ENCODE assay signal across 7 cellular contexts in genomic region chr4:165207016-165207430, GRCh38. TPM values are rescaled to one million over a fixed set of nuclear protein-coding genes. Genes with fewer than 3 reads are reported as not detected.
DNase-seq lines count a peak whose midpoint lies in the region; ATAC-seq and TF ChIP-seq lines count a peak whose summit lies in the region.

No MANE protein-coding gene starts in this region.

- 0 to 3% methylated on average over 1 to 4 of the region's 28 CpGs for whole genome bisulfite sequencing in gastroesophageal sphincter (ENCODE audit: low coverage in 1 of 2), 2 donors

- no peaks in the 10 kb centered on the region for H3K27me3 ChIP-seq in gastroesophageal sphincter
- H3K27me3 ChIP-seq in parathyroid adenoma (ENCODE audit: control insufficient read depth, insufficient read depth, low read length): no peaks in the 10 kb centered on the region

- peak overlapping the region; percentile 73 to 96 (median 92) for H3K27ac ChIP-seq in gastroesophageal sphincter
- peak overlapping the region; percentile 22 for H3K27ac ChIP-seq in parathyroid adenoma

- peak overlapping the region; percentile 74 for H2AFZ ChIP-seq in parathyroid adenoma

- H3K27me3 Mint-ChIP-seq in activated CD8-positive, alpha-beta T cell treated with anti-CD3 and anti-CD28 coated beads for 36 hours: no peaks in the 10 kb centered on the region

- H3K4me1 ChIP-seq in gastroesophageal sphincter (peaks cover 0 to 43% (median 5%) of the 10 kb centered on the region in 3 donors), parathyroid adenoma (peaks cover 6% of the 10 kb centered on the region)

- H3K36me3 Mint-ChIP-seq in activated CD8-positive, alpha-beta T cell treated with anti-CD3 and anti-CD28 coated beads for 36 hours (ENCODE audit: low read depth): peaks cover 3% of the 10 kb centered on the region

- peaks cover 62% of the 10 kb centered on the region for H3K4me1 Mint-ChIP-seq in activated CD8-positive, alpha-beta T cell treated with anti-CD3 and anti-CD28 coated beads for 36 hours (ENCODE audit: low read depth)

- DNase-seq in GM12864 (ENCODE audit: low read depth): no peak
- DNase-seq in activated CD8-positive, alpha-beta T cell treated with anti-CD3 and anti-CD28 coated beads for 36 hours: peak; percentile 37
- no peak for DNase-seq in NCI-H1436 (lab: John Stamatoyannopoulos, UW)

- no peak for TF ChIP-seq POLR2A in gastroesophageal sphincter (IDR thresholded peaks at IDR 0.05)

- H3K4me2 ChIP-seq in parathyroid adenoma (ENCODE audit: low read length): peak overlapping the region; percentile 50

- ATAC-seq in GM21381 (IDR thresholded peaks at IDR 0.05; ENCODE audit: unreplicated experiment) (peak; percentile 25), HG03558 (IDR thresholded peaks at IDR 0.05; ENCODE audit: extremely low read depth, unreplicated experiment) (peak; percentile 10), gastroesophageal sphincter (peak; percentile 2)
- ATAC-seq in activated CD8-positive, alpha-beta T cell treated with anti-CD3 and anti-CD28 coated beads for 36 hours: no peak

- intact Hi-C loops in activated CD8-positive, alpha-beta T cell treated with anti-CD3 and anti-CD28 coated beads for 36 hours (cut with micrococcal nuclease): loop anchor here (5.0 to 10.0 kb wide), 2 partner anchors 58 to 120 kb away; partner anchors contain the start of gene MSMO1

- no peak for TF ChIP-seq EP300 in gastroesophageal sphincter (IDR thresholded peaks at IDR 0.05)

- peak overlapping the region; percentile 94 for H3K4me3 ChIP-seq in GM12864 (ENCODE audit: low read depth, low read length)
- H3K4me3 ChIP-seq in gastroesophageal sphincter: peak overlapping the region; percentile 73 to 97
- H3K4me3 ChIP-seq in parathyroid adenoma (ENCODE audit: low read depth, low read length): peak overlapping the region; percentile 48

- POLR2A ChIA-PET in activated CD8-positive, alpha-beta T cell treated with anti-CD3 and anti-CD28 coated beads for 36 hours (lab: Charles Lee): interaction anchor here (1.7 kb wide), 1 partner anchor 120 kb away, joined by 4 read pairs; the partner anchor contains the start of gene MSMO1

- peak overlapping the region; percentile 80 for H3K4me3 Mint-ChIP-seq in activated CD8-positive, alpha-beta T cell treated with anti-CD3 and anti-CD28 coated beads for 36 hours

- no peak for TF ChIP-seq CTCF in GM12864 (IDR thresholded peaks at IDR 0.05; ENCODE audit: low read depth, low read length, missing control alignments)
- TF ChIP-seq CTCF in activated CD8-positive, alpha-beta T cell treated with anti-CD3 and anti-CD28 coated beads for 36 hours (IDR thresholded peaks at IDR 0.05): no peak
- no peak for TF ChIP-seq CTCF in gastroesophageal sphincter (IDR thresholded peaks at IDR 0.05)
- no peak for TF ChIP-seq CTCF in parathyroid adenoma (IDR thresholded peaks at IDR 0.05)

- H3K9ac ChIP-seq in parathyroid adenoma: no peak overlapping the region

- H3K36me3 ChIP-seq in gastroesophageal sphincter (no peaks in the 10 kb centered on the region), parathyroid adenoma (ENCODE audit: control insufficient read depth, insufficient read depth, low read length) (no peaks in the 10 kb centered on the region)

- peaks cover 2% of the 10 kb centered on the region for H3K79me2 ChIP-seq in parathyroid adenoma

- CTCF ChIA-PET in activated CD8-positive, alpha-beta T cell treated with anti-CD3 and anti-CD28 coated beads for 36 hours (lab: Charles Lee): no interaction called here

- peak overlapping the region; percentile 82 for H3K27ac Mint-ChIP-seq in activated CD8-positive, alpha-beta T cell treated with anti-CD3 and anti-CD28 coated beads for 36 hours

- no peaks in the 10 kb centered on the region for H3K9me3 Mint-ChIP-seq in activated CD8-positive, alpha-beta T cell treated with anti-CD3 and anti-CD28 coated beads for 36 hours

- H3K9me3 ChIP-seq in gastroesophageal sphincter: no peaks in the 10 kb centered on the region
- no peaks in the 10 kb centered on the region for H3K9me3 ChIP-seq in parathyroid adenoma (ENCODE audit: control insufficient read depth, low read length)

RNA-seq across cellular contexts. Expression of gene KLHL2, which starts 0.3 kb away (rescaled TPM):
- 10 to 100 TPM; 24.5 to 29.4 TPM for total RNA-seq in activated CD8-positive, alpha-beta T cell treated with anti-CD3 and anti-CD28 coated beads for 36 hours
- 10 to 100 TPM; 25.0 to 35.1 (median 31.1) TPM for total RNA-seq in gastroesophageal sphincter
